In the genomic region with DNA sequence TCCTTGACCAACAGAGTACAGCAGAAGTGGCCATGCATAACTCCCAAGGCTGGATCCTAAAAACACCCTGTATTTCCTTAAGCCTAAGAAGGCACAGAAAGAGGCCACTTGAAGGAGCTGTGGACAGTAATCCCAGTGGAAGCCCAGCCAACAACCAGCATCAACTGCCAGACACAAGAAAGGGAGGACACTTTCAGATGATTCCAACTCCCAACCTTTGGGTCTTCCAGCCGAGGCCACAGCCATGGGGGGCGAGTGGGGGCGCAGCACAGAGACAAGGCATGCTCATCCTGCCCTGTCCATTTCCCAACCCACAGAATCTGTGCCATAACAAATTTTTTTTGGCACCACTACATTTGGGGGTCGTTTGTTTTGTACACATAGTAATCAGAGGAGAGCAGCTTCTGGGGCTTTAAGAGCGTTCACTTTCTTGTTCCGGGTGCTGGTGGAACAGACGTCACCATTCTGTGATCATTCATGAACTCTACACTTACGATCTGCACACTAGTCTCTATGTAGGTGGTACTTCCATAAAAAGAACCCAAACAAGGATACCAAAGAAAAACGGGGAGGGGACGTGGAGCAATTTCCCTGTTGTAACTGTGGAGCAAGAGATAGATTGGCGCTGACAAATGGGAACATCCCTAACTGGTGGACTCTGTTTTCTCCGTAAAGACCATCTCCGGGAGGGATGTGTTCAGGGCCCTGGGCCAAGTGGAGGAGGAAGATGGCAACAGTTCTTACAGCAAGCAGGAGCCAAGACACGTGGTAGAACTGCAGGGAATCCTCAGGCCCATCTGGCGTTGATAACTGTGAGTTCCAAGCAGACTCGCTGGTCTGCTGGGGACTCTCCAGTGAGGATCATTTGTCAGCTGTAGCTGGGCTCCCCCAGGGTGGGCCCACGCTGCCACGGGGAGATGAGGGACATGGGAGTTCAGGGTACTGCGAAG, we compare ENCODE assay signal across 1 cellular context.
A peak's percentile ranks its signal among the peaks of the same experiment; 100 is the strongest.
TF ChIP-seq lines count a peak whose summit lies in the region.

No MANE protein-coding gene starts in this region.

TF ChIP-seq in K562, 482 proteins besides CTCF, POLR2A, EP300 and RAD21 (continued from another document):
- TF ChIP-seq MGA (IDR thresholded peaks at IDR 0.05) = peak; percentile 12; the same call in 1 of the 2 replicates
- no peak for TF ChIP-seq CEBPG (CRISPR knock-in tag; IDR thresholded peaks at IDR 0.05)
- no peak for TF ChIP-seq CEBPG (tag; conservative IDR thresholded peaks at IDR 0.05 in 1 of 2, IDR thresholded peaks at IDR 0.05 in 1 of 2)
- TF ChIP-seq NCOR1 (IDR thresholded peaks at IDR 0.05) = 0 out of 2 replicates have a peak, but pooled peaks have one; percentile 12
- 0 out of 2 replicates have a peak, but pooled peaks have one; percentile 42 for TF ChIP-seq HDAC6 (IDR thresholded peaks at IDR 0.05; ENCODE audit: low read depth, low read length)
- no peak for TF ChIP-seq CHCHD3 (CRISPR knock-in tag; IDR thresholded peaks at IDR 0.05)
- 0 out of 2 replicates have a peak, but pooled peaks have one; percentile 6 for TF ChIP-seq CBFA2T3 (IDR thresholded peaks at IDR 0.05)
- TF ChIP-seq POLR2G (IDR thresholded peaks at IDR 0.05; ENCODE audit: low read depth, low read length) = no peak
TF ChIP-seq in K562: peak in this region for 5.
